ENCODE assay signal across 14 cellular contexts in genomic region chr7:1291040-1291689, GRCh38. TPM values are rescaled to one million over a fixed set of nuclear protein-coding genes. Genes with fewer than 3 reads are reported as not detected.
DNase-seq lines count a peak whose midpoint lies in the region; ATAC-seq and TF ChIP-seq lines count a peak whose summit lies in the region.
"Had no signal": no experiment of that assay in that cellular context is flagged by ENCODE, and none has a peak within 500 bp of the region (broad histone marks: within the 10 kb centered on the region; RNA-seq: fewer than 3 reads in every experiment).

No MANE protein-coding gene starts in this region.

- 0 out of 2 replicates have a peak, but pooled peaks cover 4% of the 10 kb centered on the region for H3F3A ChIP-seq in GM23338 (replicated peaks; ENCODE audit: low read depth)

- H3K4me1 ChIP-seq in thoracic aorta (ENCODE audit: control insufficient read depth in 1 of 2, low read depth in 2 of 2) = peaks cover 0 to 14% of the 10 kb centered on the region in 2 donors
- H3K4me1 ChIP-seq in GM23338 (ENCODE audit: insufficient read depth) = no peaks in the 10 kb centered on the region; the same call in 1 of the 2 replicates

- H3K4me3 Mint-ChIP-seq in GM23338 = no peak overlapping the region

- no peaks in the 10 kb centered on the region; the same call in 2 of the 3 replicates for H3K4me1 Mint-ChIP-seq in GM23338

- H3K27ac ChIP-seq in thoracic aorta (no peak overlapping the region), GM23338 (ENCODE audit: low read depth) (no peak overlapping the region)

- DNase-seq in Right ventricle myocardium inferior (ENCODE audit: missing footprints) (peak; percentile 68), left cardiac atrium (no peak), NCI-H2171 (lab: John Stamatoyannopoulos, UW) (peak; percentile 33), fibroblast of villous mesenchyme (ENCODE audit: low read depth) (peak; percentile 2), thoracic aorta (ENCODE audit: low spot score) (no peak), mucosa of gallbladder (ENCODE audit: low spot score) (no peak), GM23338 (ENCODE audit: low spot score) (no peak), activated gamma-delta T cell (lab: John Stamatoyannopoulos, UW) (no peak)
- DNase-seq: central memory CD4-positive, alpha-beta T cell; NCI-H1436; stimulated activated CD4-positive, alpha-beta T cell treated with anti-CD3 and anti-CD28 coated beads, Interleukin-1b, Interleukin-23, amount 100 ng/mL, for 48 hours had no signal

- H3K27me3 Mint-ChIP-seq in GM23338 (ENCODE audit: insufficient read depth, low read depth, poor library complexity) = peaks cover 17% of the 10 kb centered on the region

- no peak for ATAC-seq in Right ventricle myocardium inferior
- no peak for ATAC-seq in left cardiac atrium
- ATAC-seq in thoracic aorta (ENCODE audit: insufficient number of reproducible peaks, low FRiP score, low read depth) = no peak
- no peak for ATAC-seq in GM23338

- H2AFZ ChIP-seq in GM23338 = no peak overlapping the region

- H3K27me3 ChIP-seq in thoracic aorta (replicated peaks; ENCODE audit: insufficient read depth) = no peaks in the 10 kb centered on the region
- H3K27me3 ChIP-seq in GM23338 (ENCODE audit: insufficient read depth) = no peaks in the 10 kb centered on the region

- intact Hi-C loops in Right ventricle myocardium inferior (cut with DNase I) = no loop called here
- intact Hi-C loops in left cardiac atrium (cut with DNase I) = no loop called here

- no peaks in the 10 kb centered on the region for H3K9me3 Mint-ChIP-seq in GM23338
- H3K9me3 Mint-ChIP-seq: CD4-positive, CD25-positive, alpha-beta regulatory T cell; stimulated activated naive CD8-positive, alpha-beta T cell treated with anti-CD3 and anti-CD28 coated beads, Interleukin-15, Interleukin-2, amounts not matched to agents 100 ng/mL and 50 ng/mL, for 24 hours had no signal

- no peaks in the 10 kb centered on the region for H4K20me1 ChIP-seq in GM23338 (replicated peaks; ENCODE audit: insufficient read depth)

- H3K9me3 ChIP-seq in thoracic aorta = no peaks in the 10 kb centered on the region

- TF ChIP-seq CTCF in fibroblast of villous mesenchyme (IDR thresholded peaks at IDR 0.05; ENCODE audit: insufficient read depth, low read depth, low read length) (no peak), thoracic aorta (IDR thresholded peaks at IDR 0.05) (no peak), GM23338 (conservative IDR thresholded peaks at IDR 0.05; ENCODE audit: low read depth in 2 of 2) (no peak)

- no peaks in the 10 kb centered on the region for H3K79me2 ChIP-seq in GM23338 (replicated peaks; ENCODE audit: insufficient read depth)

- H3K27ac Mint-ChIP-seq in GM23338 = no peak overlapping the region
- H3K27ac Mint-ChIP-seq: CD4-positive, CD25-positive, alpha-beta regulatory T cell; stimulated activated naive CD8-positive, alpha-beta T cell treated with anti-CD3 and anti-CD28 coated beads, Interleukin-15, Interleukin-2, amounts not matched to agents 100 ng/mL and 50 ng/mL, for 24 hours had no signal

- H3K4me3 ChIP-seq in fibroblast of villous mesenchyme (ENCODE audit: low read depth, low read length) (no peak overlapping the region), thoracic aorta (peak overlapping the region; percentile 69), GM23338 (no peak overlapping the region)

- no peaks in the 10 kb centered on the region for H3K9me2 ChIP-seq in GM23338 (ENCODE audit: insufficient read depth)

- H3K36me3 ChIP-seq in thoracic aorta = no peaks in the 10 kb centered on the region
- no peaks in the 10 kb centered on the region for H3K36me3 ChIP-seq in GM23338 (ENCODE audit: insufficient read depth)

- no peaks in the 10 kb centered on the region for H3K36me3 Mint-ChIP-seq in GM23338 (ENCODE audit: low read depth)
- H3K36me3 Mint-ChIP-seq: CD4-positive, CD25-positive, alpha-beta regulatory T cell had no signal

- no peak overlapping the region for H3K4me2 ChIP-seq in GM23338

TF ChIP-seq in GM23338, 12 proteins besides CTCF, POLR2A, EP300 and RAD21 (continues in another document):
- no peak for TF ChIP-seq ZNF331 (CRISPR knock-in tag; IDR thresholded peaks at IDR 0.05; ENCODE audit: low read depth)
- TF ChIP-seq ZNF462 (CRISPR knock-in tag; IDR thresholded peaks at IDR 0.05) = no peak
- TF ChIP-seq ZNF114 (CRISPR knock-in tag; IDR thresholded peaks at IDR 0.05) = no peak
- no peak for TF ChIP-seq ETS1 (IDR thresholded peaks at IDR 0.05)

RNA-seq across cellular contexts. Expression of gene UNCX, which starts 58.5 kb away (rescaled TPM):
- total RNA-seq in Right ventricle myocardium inferior (not detected), left cardiac atrium (not detected), fibroblast of villous mesenchyme (not detected in 2 replicates), thoracic aorta (not detected), mucosa of gallbladder (not detected)
- total RNA-seq in GM23338 (2014; rRNA removed; shearing (Covaris generic)) = not detected in 2 replicates
- polyA plus RNA-seq in GM23338 (2016; fragmentation: Nextera tagmentation; extraction: Ambion mirVana) = not detected in 2 replicates
- total RNA-seq: CD4-positive, CD25-positive, alpha-beta regulatory T cell; esophagus mucosa had no signal
- polyA plus RNA-seq: CD4-positive, CD25-positive, alpha-beta regulatory T cell had no signal

Comparison
In these comparisons a context has a peak if more than half of its experiments do, and no peak if none do; other contexts are left out.
1. DNase-seq: peak in Right ventricle myocardium inferior (single experiment), NCI-H2171 (single experiment) and fibroblast of villous mesenchyme (single experiment); none in left cardiac atrium (single experiment), thoracic aorta (single experiment), mucosa of gallbladder (single experiment), GM23338 (single experiment) and activated gamma-delta T cell (single experiment).